In the genomic region with DNA sequence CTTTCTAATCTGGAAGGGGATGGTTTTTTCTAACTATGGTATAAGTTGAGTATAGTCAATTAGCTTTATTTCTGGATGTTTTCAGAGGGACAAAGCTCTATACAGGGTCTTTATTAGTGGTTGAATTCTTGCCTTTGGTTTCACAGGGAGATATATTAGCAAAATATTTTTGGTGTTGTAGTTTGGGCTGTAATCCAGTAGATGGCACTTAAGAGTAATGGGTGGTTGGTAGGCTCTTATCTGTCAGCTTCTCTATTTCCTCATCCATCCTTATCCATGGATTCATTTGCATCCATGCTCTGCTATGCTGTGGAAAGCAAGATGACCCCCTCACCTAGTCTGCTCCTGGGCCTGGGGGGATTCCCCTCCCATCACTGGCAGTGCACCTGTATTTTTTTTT, we compare ENCODE assay signal across 1 cellular context.
TF ChIP-seq lines count a peak whose summit lies in the region.

No MANE protein-coding gene starts in this region.

TF ChIP-seq in IMR-90, 13 proteins besides CTCF, POLR2A, EP300 and RAD21:
- no peak for TF ChIP-seq ELK1 (IDR thresholded peaks at IDR 0.05; ENCODE audit: borderline replicate concordance, low read depth, low read length)
- no peak for TF ChIP-seq CEBPB (IDR thresholded peaks at IDR 0.05; ENCODE audit: low read depth, low read length)
- no peak for TF ChIP-seq NFE2L2 (IDR thresholded peaks at IDR 0.05; ENCODE audit: low read depth, low read length)
- no peak for TF ChIP-seq SMC3 (IDR thresholded peaks at IDR 0.05; ENCODE audit: low read depth, low read length)
- TF ChIP-seq MAFK (IDR thresholded peaks at IDR 0.05; ENCODE audit: low read depth, low read length), result no peak
- no peak for TF ChIP-seq MXI1 (IDR thresholded peaks at IDR 0.05; ENCODE audit: borderline replicate concordance, low read depth, low read length)
- no peak for TF ChIP-seq FOS (IDR thresholded peaks at IDR 0.05; ENCODE audit: low read depth, low read length)
- TF ChIP-seq, protein P1, sequence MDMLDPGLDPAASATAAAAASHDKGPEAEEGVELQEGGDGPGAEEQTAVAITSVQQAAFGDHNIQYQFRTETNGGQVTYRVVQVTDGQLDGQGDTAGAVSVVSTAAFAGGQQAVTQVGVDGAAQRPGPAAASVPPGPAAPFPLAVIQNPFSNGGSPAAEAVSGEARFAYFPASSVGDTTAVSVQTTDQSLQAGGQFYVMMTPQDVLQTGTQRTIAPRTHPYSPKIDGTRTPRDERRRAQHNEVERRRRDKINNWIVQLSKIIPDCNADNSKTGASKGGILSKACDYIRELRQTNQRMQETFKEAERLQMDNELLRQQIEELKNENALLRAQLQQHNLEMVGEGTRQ (IDR thresholded peaks at IDR 0.05; ENCODE audit: low read depth, low read length), result no peak
- TF ChIP-seq BHLHE40 (IDR thresholded peaks at IDR 0.05; ENCODE audit: low read depth, low read length), result no peak
- TF ChIP-seq CHD1 (IDR thresholded peaks at IDR 0.05; ENCODE audit: low read depth, low read length), result no peak
- TF ChIP-seq MAZ (IDR thresholded peaks at IDR 0.05; ENCODE audit: borderline replicate concordance, low read depth, low read length), result no peak
- TF ChIP-seq RFX5 (IDR thresholded peaks at IDR 0.05; ENCODE audit: low read depth, low read length), result no peak
- TF ChIP-seq RCOR1 (IDR thresholded peaks at IDR 0.05; ENCODE audit: insufficient replicate concordance, low read length), result no peak
